17 cellular contexts compared by ENCODE assay signal in genomic region chr17:82342361-82343079, GRCh38. TPM values are rescaled to one million over a fixed set of nuclear protein-coding genes. Genes with fewer than 3 reads are reported as not detected.
DNase-seq lines count a peak whose midpoint lies in the region; ATAC-seq and TF ChIP-seq lines count a peak whose summit lies in the region.
"Had no signal": no experiment of that assay in that cellular context is flagged by ENCODE, and none has a peak within 500 bp of the region (broad histone marks: within the 10 kb centered on the region; RNA-seq: fewer than 3 reads in every experiment).

No MANE protein-coding gene starts in this region.

- no peak overlapping the region for H3K4me2 ChIP-seq in neural progenitor cell
- H3K4me2 ChIP-seq: BLaER1 treated with 17β-estradiol and CSF1 and Interleukin-3, amounts not matched to agents 10 nM and 100 nM had no signal

- no peaks in the 10 kb centered on the region for H3K36me3 ChIP-seq in right atrium auricular region
- H3K36me3 ChIP-seq in CD8-positive, alpha-beta memory T cell (ENCODE audit: insufficient read depth, low read length): no peaks in the 10 kb centered on the region
- H3K36me3 ChIP-seq in Panc1 (ENCODE audit: control insufficient read depth, insufficient read depth, low read length): no peaks in the 10 kb centered on the region
- H3K36me3 ChIP-seq in neural progenitor cell: no peaks in the 10 kb centered on the region
- H3K36me3 ChIP-seq: BLaER1 treated with 17β-estradiol and CSF1 and Interleukin-3, amounts not matched to agents 10 nM and 100 nM had no signal

- no TSS peak for BruUV-seq in Panc1 (replicated peaks; lab: Mats Ljungman, UMichigan)

- H3K36me3 Mint-ChIP-seq in CD8-positive, alpha-beta memory T cell: no peaks in the 10 kb centered on the region
- no peaks in the 10 kb centered on the region for H3K36me3 Mint-ChIP-seq in neural progenitor cell
- H3K36me3 Mint-ChIP-seq: CD4-positive, CD25-positive, alpha-beta regulatory T cell had no signal

- H3K27ac Mint-ChIP-seq in CD8-positive, alpha-beta memory T cell: no peak overlapping the region
- peak overlapping the region; percentile 29 for H3K27ac Mint-ChIP-seq in neural progenitor cell
- H3K27ac Mint-ChIP-seq: H9 had no signal

- H3K4me1 Mint-ChIP-seq in CD8-positive, alpha-beta memory T cell: peaks cover 5 to 6% (median 6%) of the 10 kb centered on the region in 3 donors
- H3K4me1 Mint-ChIP-seq in neural progenitor cell: peaks cover 35% of the 10 kb centered on the region

- H3K4me3 ChIP-seq in right atrium auricular region: no peak overlapping the region
- no peak overlapping the region for H3K4me3 ChIP-seq in CD8-positive, alpha-beta memory T cell (ENCODE audit: low read length)
- H3K4me3 ChIP-seq in Panc1 (ENCODE audit: low read depth in 2 of 2, low read length in 2 of 2): no peak overlapping the region
- H3K4me3 ChIP-seq in neural progenitor cell: no peak overlapping the region
- H3K4me3 ChIP-seq: BLaER1 treated with 17β-estradiol and CSF1 and Interleukin-3, amounts not matched to agents 10 nM and 100 nM had no signal

- H3K27me3 ChIP-seq in right atrium auricular region: no peaks in the 10 kb centered on the region
- H3K27me3 ChIP-seq in CD8-positive, alpha-beta memory T cell (ENCODE audit: insufficient read depth, low read length, poor library complexity, severe bottlenecking): no peaks in the 10 kb centered on the region
- H3K27me3 ChIP-seq in Panc1 (ENCODE audit: control insufficient read depth, insufficient read depth, low read length): no peaks in the 10 kb centered on the region
- peaks cover 22% of the 10 kb centered on the region for H3K27me3 ChIP-seq in neural progenitor cell

- no peaks in the 10 kb centered on the region for H3K9me3 ChIP-seq in right atrium auricular region
- H3K9me3 ChIP-seq in CD8-positive, alpha-beta memory T cell (ENCODE audit: low read length): no peaks in the 10 kb centered on the region
- H3K9me3 ChIP-seq in Panc1 (ENCODE audit: control insufficient read depth, insufficient read depth, low read depth, low read length): no peaks in the 10 kb centered on the region
- no peaks in the 10 kb centered on the region for H3K9me3 ChIP-seq in neural progenitor cell (ENCODE audit: low read depth)

- no peaks in the 10 kb centered on the region for H3K79me2 ChIP-seq in neural progenitor cell (ENCODE audit: low read depth)

- no peaks in the 10 kb centered on the region for H3K9me3 Mint-ChIP-seq in CD8-positive, alpha-beta memory T cell
- H3K9me3 Mint-ChIP-seq in neural progenitor cell: peaks cover 6% of the 10 kb centered on the region
- H3K9me3 Mint-ChIP-seq: CD4-positive, CD25-positive, alpha-beta regulatory T cell had no signal

- H3K9ac ChIP-seq in neural progenitor cell: no peak overlapping the region
- H3K9ac ChIP-seq: BLaER1 treated with 17β-estradiol and CSF1 and Interleukin-3, amounts not matched to agents 10 nM and 100 nM had no signal

- peaks cover 10% of the 10 kb centered on the region for H3F3A ChIP-seq in neural progenitor cell (ENCODE audit: low read depth)

- TF ChIP-seq CTCF in right atrium auricular region (IDR thresholded peaks at IDR 0.05) (no peak), Panc1 (IDR thresholded peaks at IDR 0.05) (no peak), neural progenitor cell (IDR thresholded peaks at IDR 0.05) (no peak)

- POLR2A ChIA-PET in CD8-positive, alpha-beta memory T cell (lab: Charles Lee): interaction anchor here (0.6 kb wide), 1 partner anchor 236 kb away, joined by 3 read pairs; no protein-coding TSS in a partner anchor
- POLR2A ChIA-PET in Panc1 (lab: Charles Lee): no interaction called here

- peaks cover 0 to 14% of the 10 kb centered on the region in 2 donors for H3K4me1 ChIP-seq in right atrium auricular region
- peaks cover 4% of the 10 kb centered on the region for H3K4me1 ChIP-seq in CD8-positive, alpha-beta memory T cell (ENCODE audit: insufficient read depth, low read length)
- peaks cover 45% of the 10 kb centered on the region for H3K4me1 ChIP-seq in Panc1 (ENCODE audit: control insufficient read depth, insufficient read depth, low read length)
- H3K4me1 ChIP-seq in neural progenitor cell: peaks cover 19% of the 10 kb centered on the region

- no peak overlapping the region for H2AFZ ChIP-seq in neural progenitor cell (replicated peaks)

- H4K20me1 ChIP-seq in neural progenitor cell (ENCODE audit: low read depth): no peaks in the 10 kb centered on the region
- H4K20me1 ChIP-seq: BLaER1 treated with 17β-estradiol and CSF1 and Interleukin-3, amounts not matched to agents 10 nM and 100 nM had no signal

- ATAC-seq in Right ventricle myocardium superior (ENCODE audit: poor library complexity) (no peak), Panc1 (no peak), HG03175 (IDR thresholded peaks at IDR 0.05; ENCODE audit: unreplicated experiment) (no peak)

- H3K4me3 Mint-ChIP-seq in CD8-positive, alpha-beta memory T cell: no peak overlapping the region
- H3K4me3 Mint-ChIP-seq in neural progenitor cell: peak overlapping the region; percentile 12
- H3K4me3 Mint-ChIP-seq: CD4-positive, CD25-positive, alpha-beta regulatory T cell; H9 had no signal

- peak; percentile 18 for DNase-seq in Right ventricle myocardium superior
- DNase-seq in right atrium auricular region (ENCODE audit: low spot score): no peak
- no peak for DNase-seq in CD8-positive, alpha-beta memory T cell
- no peak for DNase-seq in Panc1 (ENCODE audit: low read depth, low spot score)
- no peak for DNase-seq in neural progenitor cell (ENCODE audit: low spot score)
- no peak for DNase-seq in COR-L47 (lab: John Stamatoyannopoulos, UW)
- no peak for DNase-seq in activated naive CD4-positive, alpha-beta T cell treated with Interleukin-2 at 50 U/mL for 16 hours
- DNase-seq: 8988T; AML-193; CD4-positive, CD25-positive, alpha-beta regulatory T cell; DMS153; DMS79 treated with DMSO at 0.1 percent for 48 hours; GDM1; GOT3; H9 had no signal

- no peak overlapping the region for H3K27ac ChIP-seq in right atrium auricular region
- H3K27ac ChIP-seq in CD8-positive, alpha-beta memory T cell (ENCODE audit: low read depth, low read length): peak overlapping the region; percentile 1
- H3K27ac ChIP-seq in Panc1 (ENCODE audit: low read length): peak overlapping the region; percentile 25; the same call in 1 of the 2 replicates
- no peak overlapping the region for H3K27ac ChIP-seq in neural progenitor cell
- H3K27ac ChIP-seq: BLaER1 treated with 17β-estradiol and CSF1 and Interleukin-3, amounts not matched to agents 10 nM and 100 nM had no signal

- in situ Hi-C loops in Panc1 (cut with HindIII; ENCODE audit: low pct_unique_long_range_greater_than_20kb, low sequenced_read_pairs): loop anchor here (10.0 kb wide), 1 partner anchor 48 kb away; no protein-coding TSS in a partner anchor

- CTCF ChIA-PET in CD8-positive, alpha-beta memory T cell (lab: Charles Lee): interaction anchor here (1.8 kb wide), 1 partner anchor 9 kb away, joined by 4 read pairs; no protein-coding TSS in a partner anchor
- CTCF ChIA-PET in Panc1 (lab: Charles Lee): interaction anchor here (1.0 kb wide), 1 partner anchor 9 kb away, joined by 4 read pairs; the partner anchor contains the start of gene SECTM1

- H3K27me3 Mint-ChIP-seq in CD8-positive, alpha-beta memory T cell: peaks cover 3 to 6% of the 10 kb centered on the region in 2 donors
- peaks cover 20% of the 10 kb centered on the region for H3K27me3 Mint-ChIP-seq in neural progenitor cell (ENCODE audit: insufficient read depth, low read depth)

- intact Hi-C loops in Right ventricle myocardium superior (cut with DNase I): no loop called here
- intact Hi-C loops in Panc1 (cut with micrococcal nuclease; ENCODE audit: unreplicated experiment): no loop called here

RNA-seq across cellular contexts. Expression of gene SECTM1, which starts 9.0 kb away (rescaled TPM):
- 4.3 TPM for total RNA-seq in Right ventricle myocardium superior
- total RNA-seq in right atrium auricular region: 1 to 10 TPM; 3.1 to 7.7 TPM
- 1 to 10 TPM in 1 of 2 experiments, under 1 TPM in 1; 0.49 to 1.1 TPM for total RNA-seq in CD8-positive, alpha-beta memory T cell
- 1.9 TPM for polyA plus RNA-seq in CD8-positive, alpha-beta memory T cell
- 5.4 TPM for total RNA-seq in Panc1 (2021; ENCODE audit: unreplicated experiment)
- polyA plus RNA-seq in Panc1 (2012; ENCODE audit: insufficient read length): 7.3 TPM
- 0.12 TPM in 1 of 2 replicates, not detected in the other for total RNA-seq in neural progenitor cell (ENCODE audit: low replicate concordance)

RNA-seq across cellular contexts. Expression of gene TEX19, which starts 16.5 kb away (rescaled TPM):
- not detected for total RNA-seq in Right ventricle myocardium superior
- not detected for total RNA-seq in right atrium auricular region
- total RNA-seq in CD8-positive, alpha-beta memory T cell: not detected
- not detected for polyA plus RNA-seq in CD8-positive, alpha-beta memory T cell
- 0.21 TPM for total RNA-seq in Panc1 (2021; ENCODE audit: unreplicated experiment)
- not detected for polyA plus RNA-seq in Panc1 (2012; ENCODE audit: insufficient read length)
- 0.19 TPM in 1 of 2 replicates, not detected in the other for total RNA-seq in neural progenitor cell (ENCODE audit: low replicate concordance)
- total RNA-seq: CD4-positive, CD25-positive, alpha-beta regulatory T cell had no signal
- polyA plus RNA-seq: CD4-positive, CD25-positive, alpha-beta regulatory T cell had no signal

RNA-seq across cellular contexts. Expression of gene CD7, which starts 25.1 kb away (rescaled TPM):
- total RNA-seq in Right ventricle myocardium superior (0.75 TPM), right atrium auricular region (1 to 10 TPM in 1 of 2 donors, not detected in 1; 1.7 TPM), Panc1 (2021; ENCODE audit: unreplicated experiment) (0.77 TPM), neural progenitor cell (ENCODE audit: low replicate concordance) (0.62 TPM in 1 of 2 replicates, not detected in the other)
- total RNA-seq in CD8-positive, alpha-beta memory T cell: 100 to 1,000 TPM; 186 to 190 TPM
- 193 TPM for polyA plus RNA-seq in CD8-positive, alpha-beta memory T cell
- 0.27 TPM for polyA plus RNA-seq in Panc1 (2012; ENCODE audit: insufficient read length)

RNA-seq across cellular contexts. Expression of gene UTS2R, which starts 29.0 kb away (rescaled TPM):
- total RNA-seq in Right ventricle myocardium superior (0.81 TPM), right atrium auricular region (10 to 100 TPM in 1 of 2 donors, under 1 TPM in 1; 0.44 to 16.9 TPM), Panc1 (2021; ENCODE audit: unreplicated experiment) (0.39 TPM), neural progenitor cell (ENCODE audit: low replicate concordance) (0.46 TPM in 1 of 2 replicates, not detected in the other)
- total RNA-seq in CD8-positive, alpha-beta memory T cell: not detected
- polyA plus RNA-seq in CD8-positive, alpha-beta memory T cell: not detected
- polyA plus RNA-seq in Panc1 (2012; ENCODE audit: insufficient read length): 0.16 TPM
- total RNA-seq: CD4-positive, CD25-positive, alpha-beta regulatory T cell had no signal
- polyA plus RNA-seq: CD4-positive, CD25-positive, alpha-beta regulatory T cell had no signal

Comparison
In these comparisons a context has a peak if more than half of its experiments do, and no peak if none do; other contexts are left out.
1. H3K27ac ChIP-seq: peak in CD8-positive, alpha-beta memory T cell (single experiment) and Panc1 (single experiment); none in right atrium auricular region (0 of 2) and neural progenitor cell (single experiment).
2. RNA of gene CD7, which starts 25.1 kb away (total RNA-seq): 186 to 190 TPM in CD8-positive, alpha-beta memory T cell; 1.7 TPM in right atrium auricular region, 0.77 TPM in Panc1 (single experiment), 0.75 TPM in Right ventricle myocardium superior (single experiment) and 0.62 TPM in neural progenitor cell; every median in the first group is over 10 times any median in the second.